ENCODE assay signal across 1 cellular context in the genomic region with DNA sequence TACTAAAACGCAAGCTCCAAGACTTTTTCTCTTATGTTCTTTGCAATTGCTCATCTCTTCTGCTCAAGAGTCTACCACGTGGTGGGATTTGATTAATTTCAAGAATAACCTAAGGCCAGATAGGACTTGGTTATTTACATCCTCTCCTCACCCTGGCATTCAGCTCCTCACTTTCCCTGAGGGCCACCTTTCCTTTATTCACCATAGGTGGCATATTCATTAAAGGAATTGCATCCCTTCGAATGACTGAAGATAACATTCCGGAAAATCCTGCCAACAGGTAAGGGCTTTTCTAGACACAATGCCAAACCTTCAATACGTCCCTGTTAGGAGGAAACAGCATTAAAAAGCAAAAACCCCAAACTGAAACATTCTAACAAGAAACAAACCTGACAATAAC.
TF ChIP-seq lines count a peak whose summit lies in the region.

No MANE protein-coding gene starts in this region.

TF ChIP-seq in GM23338, 12 proteins besides CTCF, POLR2A, EP300 and RAD21 (continued from another document):
- TF ChIP-seq EZH2phosphoT487 (IDR thresholded peaks at IDR 0.05; ENCODE audit: unreplicated experiment) = no peak
- no peak for TF ChIP-seq STAT1 (IDR thresholded peaks at IDR 0.05; ENCODE audit: unreplicated experiment)
